ENCODE assay signal across 9 cellular contexts in genomic region chr5:140555747-140556312, GRCh38. TPM values are rescaled to one million over a fixed set of nuclear protein-coding genes. Genes with fewer than 3 reads are reported as not detected.
DNase-seq lines count a peak whose midpoint lies in the region; ATAC-seq, FAIRE-seq and TF ChIP-seq lines count a peak whose summit lies in the region.
"Had no signal": no experiment of that assay in that cellular context is flagged by ENCODE, and none has a peak within 500 bp of the region (broad histone marks: within the 10 kb centered on the region; RNA-seq: fewer than 3 reads in every experiment).

No MANE protein-coding gene starts in this region.

- POLR2A ChIA-PET in K562 (lab: Yijun Ruan, JAX), result interaction anchor here (0.8 to 4.2 kb wide), 5 partner anchors 8 to 169 kb away, joined by 3 to 56 read pairs (median 4); partner anchors contain the start of gene EIF4EBP3

- peaks cover 27% of the 10 kb centered on the region for H3K4me1 ChIP-seq in CD4-positive, CD25-positive, alpha-beta regulatory T cell (ENCODE audit: control insufficient read depth, insufficient read depth, low read length, poor library complexity, severe bottlenecking)
- H3K4me1 ChIP-seq in K562 (replicated peaks in 1 of 2; ENCODE audit: control insufficient read depth in 2 of 2, insufficient read depth in 2 of 2, low read length in 2 of 2) (peaks cover 23 to 27% of the 10 kb centered on the region in 2 experiments), mucosa of rectum (ENCODE audit: control insufficient read depth in 2 of 2, insufficient read depth in 2 of 2, low read length in 2 of 2) (peaks cover 9 to 17% of the 10 kb centered on the region in 2 donors)

- H3K36me3 ChIP-seq in CD4-positive, CD25-positive, alpha-beta regulatory T cell (ENCODE audit: control insufficient read depth, insufficient read depth, low read length), result peaks cover 22% of the 10 kb centered on the region
- H3K36me3 ChIP-seq in K562 (ENCODE audit: control insufficient read depth, insufficient read depth, low read length) (peaks cover 42% of the 10 kb centered on the region; the same call in 2 of the 3 replicates), mucosa of rectum (ENCODE audit: control insufficient read depth in 2 of 2, insufficient read depth in 2 of 2, low read length in 2 of 2) (peaks cover 16% of the 10 kb centered on the region in 2 donors)

- no TSS peak for BruUV-seq in K562 (replicated peaks; lab: Mats Ljungman, UMichigan)

- no peaks in the 10 kb centered on the region for H3K9me3 Mint-ChIP-seq in CD4-positive, CD25-positive, alpha-beta regulatory T cell

- no peak for TF ChIP-seq CTCF in K562 (IDR thresholded peaks at IDR 0.05 in 2 of 3, conservative IDR thresholded peaks at IDR 0.05 in 1 of 3; ENCODE audit: insufficient read depth in 2 of 3, low read depth in 1 of 3, low read length in 3 of 3)

- H3K4me1 Mint-ChIP-seq in CD4-positive, CD25-positive, alpha-beta regulatory T cell, result peaks cover 30 to 64% (median 42%) of the 10 kb centered on the region in 4 donors

- ATAC-seq in CD4-positive, CD25-positive, alpha-beta regulatory T cell (ENCODE audit: low read depth in 2 of 2), result no peak
- ATAC-seq in HG03457 (IDR thresholded peaks at IDR 0.05; ENCODE audit: unreplicated experiment), result peak; percentile 34
- no peak for ATAC-seq in K562

- DNase-seq in CD4-positive, CD25-positive, alpha-beta regulatory T cell, result no peak
- DNase-seq in K562 (ENCODE audit: extremely low read depth in 1 of 4, low spot score in 3 of 4), result no peak
- DNase-seq in stimulated activated CD4-positive, alpha-beta T cell treated with anti-CD3 and anti-CD28 coated beads, Interleukin-2, amount 100 ng/mL, for 48 hours, result no peak
- no peak for DNase-seq in epidermal melanocyte (ENCODE audit: insufficient read length, low spot score)
- no peak for DNase-seq in substantia nigra (lab: John Stamatoyannopoulos, UW)
- DNase-seq in hippocampal formation (lab: John Stamatoyannopoulos, UW), result no peak
- DNase-seq: pancreas had no signal

- intact Hi-C loops in K562 (cut with micrococcal nuclease), result loop anchor here (2.0 to 10.0 kb wide), 5 partner anchors 83 to 381 kb away; partner anchors contain the start of genes ANKHD1, CYSTM1 and TMCO6

- in situ Hi-C loops in K562 (cut with MboI), result no loop called here

- CTCF ChIA-PET in K562 (lab: Yijun Ruan, JAX; ENCODE audit: low intra/inter-chr PET ratio), result no interaction called here

- WGBS in K562 (ENCODE audit: insufficient coverage, low coverage, missing lambda C conversion rate), result 6% methylated on average over 1 of the region's 1 CpG

- H3K27me3 ChIP-seq in CD4-positive, CD25-positive, alpha-beta regulatory T cell (ENCODE audit: control insufficient read depth, insufficient read depth, low read length), result no peaks in the 10 kb centered on the region
- no peaks in the 10 kb centered on the region for H3K27me3 ChIP-seq in K562 (ENCODE audit: control insufficient read depth in 2 of 2, insufficient read depth in 2 of 2, low read length in 2 of 2)
- no peaks in the 10 kb centered on the region for H3K27me3 ChIP-seq in mucosa of rectum (ENCODE audit: control insufficient read depth in 2 of 2, insufficient read depth in 2 of 2, low read length in 2 of 2)
- H3K27me3 ChIP-seq: pancreas had no signal

- TF ChIP-seq RAD21 in K562 (CRISPR knock-in tag; conservative IDR thresholded peaks at IDR 0.05 in 1 of 2, IDR thresholded peaks at IDR 0.05 in 1 of 2), result no peak

- H2AFZ ChIP-seq in K562 (ENCODE audit: low read depth, low read length), result no peak overlapping the region

- peak overlapping the region; percentile 91 for H3K4me2 ChIP-seq in K562 (ENCODE audit: insufficient read depth, low read length)

- H3K27ac ChIP-seq in CD4-positive, CD25-positive, alpha-beta regulatory T cell (ENCODE audit: insufficient read depth, low read length, poor library complexity, severe bottlenecking), result peak overlapping the region; percentile 90
- peak overlapping the region; percentile 86 for H3K27ac ChIP-seq in K562 (ENCODE audit: extremely low read depth, low read depth, low read length)
- H3K27ac ChIP-seq in mucosa of rectum (ENCODE audit: low read depth in 2 of 2, low read length in 2 of 2), result no peak overlapping the region
- H3K27ac ChIP-seq in substantia nigra (ENCODE audit: low read depth, low read length, poor library complexity, severe bottlenecking), result no peak overlapping the region

- no peaks in the 10 kb centered on the region for H3K27me3 Mint-ChIP-seq in CD4-positive, CD25-positive, alpha-beta regulatory T cell

- no peaks in the 10 kb centered on the region for H3K9me3 ChIP-seq in CD4-positive, CD25-positive, alpha-beta regulatory T cell (ENCODE audit: control insufficient read depth in 2 of 2, low read length in 2 of 2)
- H3K9me3 ChIP-seq in K562 (replicated peaks; ENCODE audit: control insufficient read depth, insufficient read depth, low read depth, low read length) (no peaks in the 10 kb centered on the region), mucosa of rectum (ENCODE audit: control insufficient read depth in 2 of 2, low read length in 2 of 2) (no peaks in the 10 kb centered on the region)
- H3K9me3 ChIP-seq: pancreas had no signal

- peaks cover 49% of the 10 kb centered on the region for H3K79me2 ChIP-seq in K562 (ENCODE audit: control insufficient read depth, insufficient read depth, low read length)

- peaks cover 27% of the 10 kb centered on the region for H3K36me3 Mint-ChIP-seq in CD4-positive, CD25-positive, alpha-beta regulatory T cell

- no peak for FAIRE-seq in K562 (lab: Jason Lieb, UNC)
- FAIRE-seq: pancreas had no signal

- H4K20me1 ChIP-seq in K562 (replicated peaks; ENCODE audit: control insufficient read depth, insufficient read depth, low read length), result 0 out of 2 replicates have a peak, but pooled peaks cover 5% of the 10 kb centered on the region

- TF ChIP-seq POLR2A in K562 (conservative IDR thresholded peaks at IDR 0.05), result peak; percentile 25; the same call in 1 of the 2 replicates

- H3K27ac Mint-ChIP-seq in CD4-positive, CD25-positive, alpha-beta regulatory T cell, result peak overlapping the region in 2 of 3 donors; percentile 97

- TF ChIP-seq EP300 in K562 (IDR thresholded peaks at IDR 0.05; ENCODE audit: low read length), result no peak

- H3K9ac ChIP-seq in K562 (ENCODE audit: insufficient read depth in 1 of 2, low read depth in 2 of 2, low read length in 2 of 2) (peak overlapping the region in 1 of 2 experiments; percentile 87; a peak in 2 of 4 replicates), mucosa of rectum (ENCODE audit: low read depth in 1 of 2, low read length in 2 of 2) (peak overlapping the region in 1 of 2 donors; percentile 89)

- H3K9me1 ChIP-seq in K562 (ENCODE audit: control insufficient read depth, insufficient read depth, low read length), result no peaks in the 10 kb centered on the region

- peak overlapping the region; percentile 92 to 98 (median 94) for H3K4me3 Mint-ChIP-seq in CD4-positive, CD25-positive, alpha-beta regulatory T cell

- H3K4me3 ChIP-seq in CD4-positive, CD25-positive, alpha-beta regulatory T cell (ENCODE audit: low read depth, low read length), result peak overlapping the region; percentile 88
- H3K4me3 ChIP-seq in K562, result peak overlapping the region; percentile 77
- peak overlapping the region; percentile 82 to 85 for H3K4me3 ChIP-seq in mucosa of rectum (ENCODE audit: low read length in 2 of 2)

RNA-seq across cellular contexts. Expression of gene SRA1, which starts 1.4 kb away (rescaled TPM):
- 38.9 TPM for total RNA-seq in CD4-positive, CD25-positive, alpha-beta regulatory T cell
- polyA plus RNA-seq in CD4-positive, CD25-positive, alpha-beta regulatory T cell, result 10 to 100 TPM; 36.6 to 44.3 (median 38.4) TPM
- 44.2 and 57.1 TPM in 2 replicates for total RNA-seq in K562 (2011; cell fraction: chromatin; rRNA removed; ENCODE audit: low replicate concordance)
- 30.1 and 33.9 TPM in 2 replicates for total RNA-seq in K562 (2011; cell fraction: nucleolus; rRNA removed)
- total RNA-seq in K562 (2011; cell fraction: nucleoplasm; rRNA removed), result 35.3 and 37.7 TPM in 2 replicates
- 45.0 and 58.1 TPM in 2 replicates for total RNA-seq in K562 (2014; rRNA removed)
- 31.6 and 31.8 TPM in 2 replicates for total RNA-seq in K562 (2014; rRNA removed; fragmentation: Illumina TruSeq; extraction: Trizol)
- total RNA-seq in K562 (2015; rRNA removed; fragmentation: Illumina TruSeq; extraction: Trizol), result 30.5 and 35.2 TPM in 2 replicates
- 45.8 and 47.4 TPM in 2 replicates for total RNA-seq in K562 (2021)
- polyA plus RNA-seq in K562 (2011; rRNA removed), result 38.8 and 41.3 TPM in 2 replicates
- 33.4 and 34.1 TPM in 2 replicates for polyA plus RNA-seq in K562 (2011; cell fraction: cytosol; rRNA removed)
- polyA plus RNA-seq in K562 (2011; cell fraction: nucleus; rRNA removed), result 40.8 and 53.9 TPM in 2 replicates
- 36.1 and 39.8 TPM in 2 replicates for polyA plus RNA-seq in K562 (2012)
- 43.6 and 49.5 TPM in 2 replicates for polyA plus RNA-seq in K562 (2014; fragmentation: Illumina TruSeq; extraction: Trizol)
- 10 to 100 TPM; 24.1 to 33.6 TPM for polyA plus RNA-seq in K562 (2014; fragmentation: Nextera tagmentation; extraction: Ambion mirVana)
- 44.4 and 50.8 TPM in 2 replicates for polyA plus RNA-seq in K562 (2014; rRNA removed)
- polyA minus RNA-seq in K562 (2011; rRNA and poly(A)+ RNA removed), result 19.8 and 24.2 TPM in 2 replicates
- polyA minus RNA-seq in K562 (2011; cell fraction: cytosol; rRNA and poly(A)+ RNA removed), result 17.1 and 24.6 TPM in 2 replicates
- 13.3 and 20.3 TPM in 2 replicates for polyA minus RNA-seq in K562 (2011; cell fraction: nucleus; rRNA and poly(A)+ RNA removed)

RNA-seq across cellular contexts. Expression of gene EIF4EBP3, which starts 8.4 kb away (rescaled TPM):
- 11.8 TPM for total RNA-seq in CD4-positive, CD25-positive, alpha-beta regulatory T cell
- polyA plus RNA-seq in CD4-positive, CD25-positive, alpha-beta regulatory T cell, result 10 to 100 TPM; 28.4 to 44.7 (median 40.5) TPM
- total RNA-seq in K562 (2011; cell fraction: chromatin; rRNA removed; ENCODE audit: low replicate concordance), result 4.1 TPM in 1 of 2 replicates, not detected in the other
- 3.3 TPM in 1 of 2 replicates, not detected in the other for total RNA-seq in K562 (2011; cell fraction: nucleolus; rRNA removed)
- total RNA-seq in K562 (2011; cell fraction: nucleoplasm; rRNA removed), result 3.9 TPM in 1 of 2 replicates, not detected in the other
- total RNA-seq in K562 (2014; rRNA removed) (1.3 and 2.3 TPM in 2 replicates), K562 (2014; rRNA removed; fragmentation: Illumina TruSeq; extraction: Trizol) (2.5 and 3.8 TPM in 2 replicates), K562 (2015; rRNA removed; fragmentation: Illumina TruSeq; extraction: Trizol) (0.72 and 1.3 TPM in 2 replicates), K562 (2021) (5.7 and 7.7 TPM in 2 replicates)
- polyA plus RNA-seq in K562 (2011; rRNA removed) (3.1 and 4.7 TPM in 2 replicates), K562 (2014; fragmentation: Illumina TruSeq; extraction: Trizol) (3.1 and 4.1 TPM in 2 replicates), K562 (2014; fragmentation: Nextera tagmentation; extraction: Ambion mirVana) (1 to 10 TPM; 5.0 to 7.5 TPM), K562 (2014; rRNA removed) (3.4 and 4.0 TPM in 2 replicates)
- polyA plus RNA-seq in K562 (2011; cell fraction: cytosol; rRNA removed), result 3.2 and 5.0 TPM in 2 replicates
- polyA plus RNA-seq in K562 (2011; cell fraction: nucleus; rRNA removed), result 3.0 and 4.1 TPM in 2 replicates
- 5.0 and 8.7 TPM in 2 replicates for polyA plus RNA-seq in K562 (2012)
- polyA minus RNA-seq in K562 (2011; rRNA and poly(A)+ RNA removed), result 0.56 and 3.0 TPM in 2 replicates
- not detected in 2 replicates for polyA minus RNA-seq in K562 (2011; cell fraction: cytosol; rRNA and poly(A)+ RNA removed)
- 0.67 and 0.89 TPM in 2 replicates for polyA minus RNA-seq in K562 (2011; cell fraction: nucleus; rRNA and poly(A)+ RNA removed)

RNA-seq across cellular contexts. Expression of gene APBB3, which starts 8.6 kb away (rescaled TPM):
- total RNA-seq in CD4-positive, CD25-positive, alpha-beta regulatory T cell, result 50.8 TPM
- 1 to 10 TPM; 3.4 to 5.2 (median 4.0) TPM for polyA plus RNA-seq in CD4-positive, CD25-positive, alpha-beta regulatory T cell
- total RNA-seq in K562 (2011; cell fraction: chromatin; rRNA removed; ENCODE audit: low replicate concordance), result 125 and 232 TPM in 2 replicates
- total RNA-seq in K562 (2011; cell fraction: nucleolus; rRNA removed), result 136 and 142 TPM in 2 replicates
- 117 and 134 TPM in 2 replicates for total RNA-seq in K562 (2011; cell fraction: nucleoplasm; rRNA removed)
- total RNA-seq in K562 (2014; rRNA removed), result 9.9 and 12.1 TPM in 2 replicates
- total RNA-seq in K562 (2014; rRNA removed; fragmentation: Illumina TruSeq; extraction: Trizol), result 5.4 and 6.4 TPM in 2 replicates
- total RNA-seq in K562 (2015; rRNA removed; fragmentation: Illumina TruSeq; extraction: Trizol), result 5.7 and 6.0 TPM in 2 replicates
- 14.3 and 18.7 TPM in 2 replicates for total RNA-seq in K562 (2021)
- polyA plus RNA-seq in K562 (2011; rRNA removed), result 20.5 and 40.7 TPM in 2 replicates
- polyA plus RNA-seq in K562 (2011; cell fraction: cytosol; rRNA removed), result 17.1 and 26.5 TPM in 2 replicates
- 270 and 329 TPM in 2 replicates for polyA plus RNA-seq in K562 (2011; cell fraction: nucleus; rRNA removed)
- polyA plus RNA-seq in K562 (2012), result 13.3 and 31.2 TPM in 2 replicates
- 9.5 TPM in 2 replicates for polyA plus RNA-seq in K562 (2014; fragmentation: Illumina TruSeq; extraction: Trizol)
- under 1 TPM; 0.17 to 0.67 TPM for polyA plus RNA-seq in K562 (2014; fragmentation: Nextera tagmentation; extraction: Ambion mirVana)
- polyA plus RNA-seq in K562 (2014; rRNA removed), result 24.3 and 25.8 TPM in 2 replicates
- 14.5 and 17.3 TPM in 2 replicates for polyA minus RNA-seq in K562 (2011; rRNA and poly(A)+ RNA removed)
- polyA minus RNA-seq in K562 (2011; cell fraction: cytosol; rRNA and poly(A)+ RNA removed), result 4.3 and 8.7 TPM in 2 replicates
- 44.6 and 58.9 TPM in 2 replicates for polyA minus RNA-seq in K562 (2011; cell fraction: nucleus; rRNA and poly(A)+ RNA removed)

RNA-seq across cellular contexts. Expression of gene SLC35A4, which starts 8.8 kb away (rescaled TPM):
- 35.0 TPM for total RNA-seq in CD4-positive, CD25-positive, alpha-beta regulatory T cell
- polyA plus RNA-seq in CD4-positive, CD25-positive, alpha-beta regulatory T cell, result 10 to 100 TPM; 69.3 to 89.5 (median 78.0) TPM
- total RNA-seq in K562 (2011; cell fraction: chromatin; rRNA removed; ENCODE audit: low replicate concordance), result 37.3 and 95.2 TPM in 2 replicates
- total RNA-seq in K562 (2011; cell fraction: nucleolus; rRNA removed), result 37.6 and 42.7 TPM in 2 replicates
- total RNA-seq in K562 (2011; cell fraction: nucleoplasm; rRNA removed), result 57.9 and 59.2 TPM in 2 replicates
- total RNA-seq in K562 (2014; rRNA removed), result 21.8 and 37.3 TPM in 2 replicates
- 23.8 and 26.1 TPM in 2 replicates for total RNA-seq in K562 (2014; rRNA removed; fragmentation: Illumina TruSeq; extraction: Trizol)
- 23.9 and 24.8 TPM in 2 replicates for total RNA-seq in K562 (2015; rRNA removed; fragmentation: Illumina TruSeq; extraction: Trizol)
- 115 and 125 TPM in 2 replicates for total RNA-seq in K562 (2021)
- polyA plus RNA-seq in K562 (2011; rRNA removed), result 110 and 134 TPM in 2 replicates
- 159 and 169 TPM in 2 replicates for polyA plus RNA-seq in K562 (2011; cell fraction: cytosol; rRNA removed)
- polyA plus RNA-seq in K562 (2011; cell fraction: nucleus; rRNA removed), result 65.9 and 94.9 TPM in 2 replicates
- 118 and 226 TPM in 2 replicates for polyA plus RNA-seq in K562 (2012)
- polyA plus RNA-seq in K562 (2014; fragmentation: Illumina TruSeq; extraction: Trizol), result 141 and 171 TPM in 2 replicates
- 10 to 100 TPM; 30.0 to 42.5 TPM for polyA plus RNA-seq in K562 (2014; fragmentation: Nextera tagmentation; extraction: Ambion mirVana)
- polyA plus RNA-seq in K562 (2014; rRNA removed), result 62.2 and 69.6 TPM in 2 replicates
- polyA minus RNA-seq in K562 (2011; rRNA and poly(A)+ RNA removed), result 78.8 and 99.8 TPM in 2 replicates
- 34.6 and 53.7 TPM in 2 replicates for polyA minus RNA-seq in K562 (2011; cell fraction: cytosol; rRNA and poly(A)+ RNA removed)
- 18.6 and 24.8 TPM in 2 replicates for polyA minus RNA-seq in K562 (2011; cell fraction: nucleus; rRNA and poly(A)+ RNA removed)

Comparison
In these comparisons a context has a peak if more than half of its experiments do, and no peak if none do; other contexts are left out.
1. H3K27ac ChIP-seq: peak in CD4-positive, CD25-positive, alpha-beta regulatory T cell (single experiment) and K562 (single experiment); none in mucosa of rectum (0 of 2) and substantia nigra (single experiment).
2. Peak in every context shown above with its lines, with median percentiles within 50 percentile points of each other: H3K4me3 ChIP-seq.